In genomic region chr12:18864900-18865561, GRCh38 we compare ENCODE assay signal across 11 cellular contexts.
DNase-seq lines count a peak whose midpoint lies in the region; ATAC-seq and TF ChIP-seq lines count a peak whose summit lies in the region.
"Had no signal": no experiment of that assay in that cellular context is flagged by ENCODE, and none has a peak within 500 bp of the region (broad histone marks: within the 10 kb centered on the region; RNA-seq: fewer than 3 reads in every experiment).

No MANE protein-coding gene starts in this region.

- WGBS in H9 (ENCODE audit: extremely low coverage, insufficient read length, low lambda C conversion rate): no CpG with 5 or more reads among the region's 5 CpGs

- H2BK15ac ChIP-seq in H9 (ENCODE audit: low read depth, low read length): no peak overlapping the region

- H3K4me2 ChIP-seq in H9 (ENCODE audit: insufficient read depth, insufficient read length, low read length): no peak overlapping the region

- H3K27ac ChIP-seq in H9 (ENCODE audit: insufficient read length, low read depth, low read length): no peak overlapping the region

- H3K4ac ChIP-seq in H9 (ENCODE audit: low read depth, low read length): no peak overlapping the region

- peaks cover 0 to 26% (median 12%) of the 10 kb centered on the region in 3 experiments; a peak in 5 of 7 replicates for H3K36me3 Mint-ChIP-seq in H9 (ENCODE audit: insufficient read depth in 1 of 3, low read depth in 3 of 3)
- H3K36me3 Mint-ChIP-seq in stimulated activated effector memory CD8-positive, alpha-beta T cell treated with anti-CD3 and anti-CD28 coated beads, Interleukin-12 subunit alpha, Interleukin-12 subunit beta, amount 100 ng/mL, for 72 hours: no peaks in the 10 kb centered on the region
- H3K36me3 Mint-ChIP-seq: immature natural killer cell had no signal

- H3K27me3 Mint-ChIP-seq in H9 (ENCODE audit: low read depth): no peaks in the 10 kb centered on the region

- H4K5ac ChIP-seq in H9 (ENCODE audit: insufficient read length, low read depth, low read length): no peak overlapping the region

- H3K4me1 Mint-ChIP-seq in H9: peaks cover 26 to 37% of the 10 kb centered on the region in 2 experiments
- no peaks in the 10 kb centered on the region for H3K4me1 Mint-ChIP-seq in stimulated activated effector memory CD8-positive, alpha-beta T cell treated with anti-CD3 and anti-CD28 coated beads, Interleukin-12 subunit alpha, Interleukin-12 subunit beta, amount 100 ng/mL, for 72 hours
- H3K4me1 Mint-ChIP-seq: immature natural killer cell had no signal

- H3K27ac Mint-ChIP-seq in H9: peak overlapping the region in 1 of 3 experiments; percentile 69; a peak in 3 of 7 replicates
- H3K27ac Mint-ChIP-seq in stimulated activated effector memory CD8-positive, alpha-beta T cell treated with anti-CD3 and anti-CD28 coated beads, Interleukin-12 subunit alpha, Interleukin-12 subunit beta, amount 100 ng/mL, for 72 hours: no peak overlapping the region
- H3K27ac Mint-ChIP-seq: activated T-helper 1 cell treated with anti-CD3 and anti-CD28 coated beads, Interleukin-12 subunit alpha, Interleukin-12 subunit beta, Interleukin-2, Interleukin-4 antibody, amounts not matched to agents 30 ng/mL and 10 ng/mL and 1 ng/mL, durations not matched to agents 14 hours and 24 hours and 36 hours; immature natural killer cell had no signal

- H3K79me1 ChIP-seq in H9 (ENCODE audit: insufficient read depth, low read depth, low read length, poor library complexity, severe bottlenecking): no peaks in the 10 kb centered on the region

- H3K9me3 Mint-ChIP-seq in H9: peaks cover 11 to 20% of the 10 kb centered on the region in 2 experiments
- H3K9me3 Mint-ChIP-seq in stimulated activated effector memory CD8-positive, alpha-beta T cell treated with anti-CD3 and anti-CD28 coated beads, Interleukin-12 subunit alpha, Interleukin-12 subunit beta, amount 100 ng/mL, for 72 hours: no peaks in the 10 kb centered on the region
- H3K9me3 Mint-ChIP-seq: activated T-helper 1 cell treated with anti-CD3 and anti-CD28 coated beads, Interleukin-12 subunit alpha, Interleukin-12 subunit beta, Interleukin-2, Interleukin-4 antibody, amounts not matched to agents 30 ng/mL and 10 ng/mL and 1 ng/mL, durations not matched to agents 14 hours and 24 hours and 36 hours; immature natural killer cell had no signal

- no peak overlapping the region for H3K14ac ChIP-seq in H9 (ENCODE audit: insufficient read depth, low read length)

- H4K8ac ChIP-seq in H9 (replicated peaks; ENCODE audit: insufficient read length, low read depth, low read length): no peak overlapping the region

- no peaks in the 10 kb centered on the region for H3K27me3 ChIP-seq in H9 (ENCODE audit: insufficient read depth, low read length)

- peak; percentile 40 for ATAC-seq in stimulated activated effector memory CD8-positive, alpha-beta T cell treated with anti-CD3 and anti-CD28 coated beads, Interleukin-12 subunit alpha, Interleukin-12 subunit beta, amount 100 ng/mL, for 72 hours
- ATAC-seq in GM19328 (IDR thresholded peaks at IDR 0.05; ENCODE audit: unreplicated experiment): no peak

- in situ Hi-C loops in GM13976 (cut with MboI; ENCODE audit: low sequenced_read_pairs, unreplicated experiment): no loop called here

- no peak overlapping the region for H4K91ac ChIP-seq in H9 (ENCODE audit: insufficient read length, low read depth, low read length)

- no peak overlapping the region for H3K56ac ChIP-seq in H9 (ENCODE audit: insufficient read length, low read depth, low read length)

- H2AK5ac ChIP-seq in H9 (ENCODE audit: insufficient read length, low read length): no peak overlapping the region

- H3K9ac ChIP-seq in H9 (ENCODE audit: extremely low read depth, insufficient read length, low read length): no peak overlapping the region

- H2BK12ac ChIP-seq in H9 (ENCODE audit: insufficient read length, low read depth, low read length): no peak overlapping the region

- H3K23ac ChIP-seq in H9 (ENCODE audit: insufficient read length, low read depth, low read length): no peak overlapping the region

- no peak overlapping the region for H3K4me3 ChIP-seq in fibroblast of the aortic adventitia (ENCODE audit: low read depth, low read length)

- H4K20me1 ChIP-seq in H9 (ENCODE audit: control insufficient read depth, insufficient read depth, insufficient read length): no peaks in the 10 kb centered on the region

- no peaks in the 10 kb centered on the region for H3K23me2 ChIP-seq in H9 (ENCODE audit: insufficient read length, low read depth, low read length, poor library complexity, severe bottlenecking)

- H2BK5ac ChIP-seq in H9 (ENCODE audit: insufficient read length, low read length): no peak overlapping the region

- DNase-seq in H9: no peak
- DNase-seq in RPMI7951 (ENCODE audit: low read depth): peak; percentile 90
- peak; percentile 70 for DNase-seq in fibroblast of the aortic adventitia (ENCODE audit: low read depth)
- DNase-seq in stimulated activated effector memory CD8-positive, alpha-beta T cell treated with anti-CD3 and anti-CD28 coated beads, Interleukin-12 subunit alpha, Interleukin-12 subunit beta, amount 100 ng/mL, for 72 hours (ENCODE audit: low spot score in 2 of 2): no peak
- no peak for DNase-seq in inferior parietal cortex (ENCODE audit: extremely low spot score)
- no peak for DNase-seq in GM13976 (ENCODE audit: low spot score)
- DNase-seq: immature natural killer cell; Karpas-422; NK-92 treated with Interleukin-12 subunit alpha and Interleukin-12 subunit beta, amount 100 ng/mL, for 24 hours had no signal

- H3K9me3 ChIP-seq in H9 (ENCODE audit: control insufficient read depth, low read depth, low read length): no peaks in the 10 kb centered on the region

- no peak overlapping the region for H2BK120ac ChIP-seq in H9 (ENCODE audit: low read depth, low read length, poor library complexity, severe bottlenecking)

- no peak overlapping the region for H3K4me3 Mint-ChIP-seq in H9
- no peak overlapping the region for H3K4me3 Mint-ChIP-seq in stimulated activated effector memory CD8-positive, alpha-beta T cell treated with anti-CD3 and anti-CD28 coated beads, Interleukin-12 subunit alpha, Interleukin-12 subunit beta, amount 100 ng/mL, for 72 hours
- H3K4me3 Mint-ChIP-seq: activated T-helper 1 cell treated with anti-CD3 and anti-CD28 coated beads, Interleukin-12 subunit alpha, Interleukin-12 subunit beta, Interleukin-2, Interleukin-4 antibody, amounts not matched to agents 30 ng/mL and 10 ng/mL and 1 ng/mL, durations not matched to agents 14 hours and 24 hours and 36 hours; immature natural killer cell had no signal

- peaks cover 4% of the 10 kb centered on the region; the same call in 1 of the 2 replicates for H3K4me1 ChIP-seq in H9 (ENCODE audit: insufficient read depth, low read length)

- no peak overlapping the region for H3K18ac ChIP-seq in H9 (ENCODE audit: insufficient read length, low read depth, low read length)

- H3K79me2 ChIP-seq in H9 (ENCODE audit: insufficient read depth, low read length): no peaks in the 10 kb centered on the region

- TF ChIP-seq CTCF in H9 (conservative IDR thresholded peaks at IDR 0.05): no peak
- no peak for TF ChIP-seq CTCF in fibroblast of the aortic adventitia (IDR thresholded peaks at IDR 0.05; ENCODE audit: insufficient read depth, low read length)
- TF ChIP-seq CTCF in GM13976 (IDR thresholded peaks at IDR 0.05; ENCODE audit: borderline replicate concordance, control extremely low read depth, extremely low read depth, insufficient read depth, missing control alignments): no peak

- H2AFZ ChIP-seq in H9 (ENCODE audit: low read length): peak overlapping the region; percentile 26

- H3T11ph ChIP-seq in H9 (ENCODE audit: low read length): no peak overlapping the region

- H2BK20ac ChIP-seq in H9 (ENCODE audit: low read depth, low read length, poor library complexity, severe bottlenecking): no peak overlapping the region

Comparison
In these comparisons a context has a peak if more than half of its experiments do, and no peak if none do; other contexts are left out.
1. DNase-seq: peak in RPMI7951 (single experiment) and fibroblast of the aortic adventitia (single experiment); none in H9 (single experiment), stimulated activated effector memory CD8-positive, alpha-beta T cell treated with anti-CD3 and anti-CD28 coated beads, Interleukin-12 subunit alpha, Interleukin-12 subunit beta, amount 100 ng/mL, for 72 hours (0 of 2), inferior parietal cortex (single experiment) and GM13976 (single experiment).